Comparison of ENCODE assay signal across 22 cellular contexts in genomic region chr15:34812369-34812768, GRCh38. TPM values are rescaled to one million over a fixed set of nuclear protein-coding genes. Genes with fewer than 3 reads are reported as not detected.
DNase-seq lines count a peak whose midpoint lies in the region; ATAC-seq and TF ChIP-seq lines count a peak whose summit lies in the region.
"Had no signal": no experiment of that assay in that cellular context is flagged by ENCODE, and none has a peak within 500 bp of the region (broad histone marks: within the 10 kb centered on the region; RNA-seq: fewer than 3 reads in every experiment).

No MANE protein-coding gene starts in this region.

- WGBS in mammary epithelial cell (ENCODE audit: low coverage, missing lambda C conversion rate): 88% methylated on average over 1 of the region's 1 CpG
- no CpG with 5 or more reads among the region's 1 CpG for WGBS in mesodermal cell (ENCODE audit: insufficient coverage in 2 of 2), 2 experiments
- WGBS in hepatocyte (ENCODE audit: low lambda C conversion rate, missing lambda C conversion rate): 75% methylated on average over 1 of the region's 1 CpG

- TF ChIP-seq CTCF in HFFc6 (IDR thresholded peaks at IDR 0.05) (no peak), mammary epithelial cell (conservative IDR thresholded peaks at IDR 0.05 in 1 of 2, IDR thresholded peaks at IDR 0.05 in 1 of 2; ENCODE audit: extremely low read depth in 1 of 2, insufficient read depth in 1 of 2, low read depth in 1 of 2, low read length in 2 of 2) (no peak), hepatocyte (IDR thresholded peaks at IDR 0.05; ENCODE audit: poor library complexity) (no peak)

- H3K4me1 ChIP-seq in mammary epithelial cell (ENCODE audit: insufficient read depth, low read length) (peaks cover 10% of the 10 kb centered on the region), mesodermal cell (ENCODE audit: control insufficient read depth, insufficient read depth, low read length, poor library complexity, severe bottlenecking) (peaks cover 58% of the 10 kb centered on the region), hepatocyte (ENCODE audit: insufficient read depth) (peaks cover 4% of the 10 kb centered on the region)
- H3K4me1 ChIP-seq: gastroesophageal sphincter, left lung had no signal

- H3K36me3 Mint-ChIP-seq in HFFc6 (ENCODE audit: low read depth): peaks cover 2% of the 10 kb centered on the region; the same call in 1 of the 2 replicates
- H3K36me3 Mint-ChIP-seq: activated CD8-positive, alpha-beta memory T cell treated with anti-CD3 and anti-CD28 coated beads, Interleukin-2, amount 10 ng/mL, durations not matched to agents 7 days and 5 days; stimulated activated memory B cell treated with anti-CD40 and anti-IgM and Interleukin-4, amounts not matched to agents 10 μg/mL and 1 μg/mL and 100 μg/mL, for 72 hours; type B pancreatic cell had no signal

- H3K4me2 ChIP-seq in mammary epithelial cell (ENCODE audit: insufficient read depth, low read depth, low read length) (no peak overlapping the region), hepatocyte (no peak overlapping the region)
- H3K4me2 ChIP-seq: PC-9 had no signal

- CTCF ChIA-PET in mammary epithelial cell (lab: Charles Lee; ENCODE audit: low non-redundant PET): interaction anchor here (0.5 kb wide), 1 partner anchor 43 kb away, joined by 6 read pairs; no protein-coding TSS in a partner anchor

- in situ Hi-C loops in mammary epithelial cell (cut with MboI; ENCODE audit: low sequenced_read_pairs in 2 of 2): no loop called here

- H2AFZ ChIP-seq in mammary epithelial cell (ENCODE audit: low read depth, low read length) (no peak overlapping the region), hepatocyte (no peak overlapping the region)
- H2AFZ ChIP-seq: PC-9 had no signal

- peaks cover 3% of the 10 kb centered on the region; the same call in 1 of the 2 replicates for H3K9me3 Mint-ChIP-seq in HFFc6
- H3K9me3 Mint-ChIP-seq: activated T-helper 2 cell treated with anti-CD3 and anti-CD28 coated beads, Interferon-gamma antibody, Interleukin-2, Interleukin-4, amounts not matched to agents 10 μg/mL and 5 μg/mL and 100 μg/mL, durations not matched to agents 14 hours and 24 hours and 36 hours; stimulated activated memory B cell treated with anti-CD40 and anti-IgM and Interleukin-4, amounts not matched to agents 10 μg/mL and 1 μg/mL and 100 μg/mL, for 72 hours; type B pancreatic cell had no signal

- H3K9me2 ChIP-seq in hepatocyte (replicated peaks; ENCODE audit: insufficient read depth): no peaks in the 10 kb centered on the region

- H3K4me1 Mint-ChIP-seq in HFFc6 (ENCODE audit: low read depth): peaks cover 91% of the 10 kb centered on the region
- H3K4me1 Mint-ChIP-seq: activated CD8-positive, alpha-beta memory T cell treated with anti-CD3 and anti-CD28 coated beads, Interleukin-2, amount 10 ng/mL, durations not matched to agents 7 days and 5 days; stimulated activated memory B cell treated with anti-CD40 and anti-IgM and Interleukin-4, amounts not matched to agents 10 μg/mL and 1 μg/mL and 100 μg/mL, for 72 hours had no signal

- no peak overlapping the region for H3K9ac ChIP-seq in mammary epithelial cell (ENCODE audit: insufficient read depth, low read length)

- DNase-seq in AG08395 (ENCODE audit: low spot score) (peak; percentile 27), HFFc6 (peak; percentile 33), mammary epithelial cell (peak; percentile 44), NCI-H510A (lab: John Stamatoyannopoulos, UW) (no peak), hepatocyte (ENCODE audit: low spot score) (no peak)
- no peak for DNase-seq in activated CD4-positive, alpha-beta T cell treated with anti-CD3 and anti-CD28 coated beads, Interleukin-2, amount 50 U/mL, for 48 hours
- DNase-seq: activated CD8-positive, alpha-beta memory T cell treated with anti-CD3 and anti-CD28 coated beads, Interleukin-2, amount 10 ng/mL, durations not matched to agents 7 days and 5 days; COR-L47; left lung; NCI-H1436; NCI-H774; occipital lobe; PC-9; stimulated activated CD4-positive, alpha-beta T cell treated with anti-CD3 and anti-CD28 coated beads, Interleukin-15, amount 100 ng/mL, for 24 hours had no signal

- H3K4me3 Mint-ChIP-seq in HFFc6: peak overlapping the region; percentile 59; the same call in 1 of the 2 replicates
- H3K4me3 Mint-ChIP-seq: activated CD8-positive, alpha-beta memory T cell treated with anti-CD3 and anti-CD28 coated beads, Interleukin-2, amount 10 ng/mL, durations not matched to agents 7 days and 5 days; stimulated activated memory B cell treated with anti-CD40 and anti-IgM and Interleukin-4, amounts not matched to agents 10 μg/mL and 1 μg/mL and 100 μg/mL, for 72 hours; type B pancreatic cell had no signal

- H3K36me3 ChIP-seq in mammary epithelial cell (ENCODE audit: insufficient read depth, low read length) (no peaks in the 10 kb centered on the region), mesodermal cell (ENCODE audit: control insufficient read depth, insufficient read depth, low read length) (no peaks in the 10 kb centered on the region), hepatocyte (replicated peaks; ENCODE audit: insufficient read depth, low read depth) (no peaks in the 10 kb centered on the region)
- H3K36me3 ChIP-seq: gastroesophageal sphincter, left lung had no signal

- no peak for ATAC-seq in GM21825 (IDR thresholded peaks at IDR 0.05; ENCODE audit: unreplicated experiment)
- ATAC-seq: activated CD8-positive, alpha-beta memory T cell treated with anti-CD3 and anti-CD28 coated beads, Interleukin-2, amount 10 ng/mL, durations not matched to agents 7 days and 5 days; gastroesophageal sphincter; GM12878; left lung; stimulated activated memory B cell treated with anti-CD40 and anti-IgM and Interleukin-4, amounts not matched to agents 10 μg/mL and 1 μg/mL and 100 μg/mL, for 72 hours had no signal

- BruUV-seq in mammary epithelial cell (replicated peaks; lab: Mats Ljungman, UMichigan): no TSS peak

- H3K27ac Mint-ChIP-seq in HFFc6: peak overlapping the region; percentile 94
- H3K27ac Mint-ChIP-seq: activated CD8-positive, alpha-beta memory T cell treated with anti-CD3 and anti-CD28 coated beads, Interleukin-2, amount 10 ng/mL, durations not matched to agents 7 days and 5 days; activated T-helper 2 cell treated with anti-CD3 and anti-CD28 coated beads, Interferon-gamma antibody, Interleukin-2, Interleukin-4, amounts not matched to agents 10 μg/mL and 5 μg/mL and 100 μg/mL, durations not matched to agents 14 hours and 24 hours and 36 hours; stimulated activated memory B cell treated with anti-CD40 and anti-IgM and Interleukin-4, amounts not matched to agents 10 μg/mL and 1 μg/mL and 100 μg/mL, for 72 hours; type B pancreatic cell had no signal

- H3K4me3 ChIP-seq in mammary epithelial cell (replicated peaks in 1 of 3; ENCODE audit: insufficient read depth in 1 of 3, low read depth in 2 of 3, low read length in 3 of 3) (no peak overlapping the region), mesodermal cell (ENCODE audit: extremely low read depth, insufficient read depth, low read length, poor library complexity, severe bottlenecking) (no peak overlapping the region), hepatocyte (no peak overlapping the region)
- H3K4me3 ChIP-seq: gastroesophageal sphincter, GM12878, left lung, PC-9 had no signal

- H3K9me3 ChIP-seq in mammary epithelial cell (replicated peaks; ENCODE audit: insufficient read depth, low read length) (no peaks in the 10 kb centered on the region), mesodermal cell (ENCODE audit: control insufficient read depth, low read length) (peaks cover 3% of the 10 kb centered on the region), hepatocyte (ENCODE audit: low read depth) (no peaks in the 10 kb centered on the region)
- H3K9me3 ChIP-seq: gastroesophageal sphincter, left lung had no signal

- intact Hi-C loops in mammary epithelial cell (cut with micrococcal nuclease): loop anchor here (5.0 kb wide), 1 partner anchor 35 kb away; no protein-coding TSS in a partner anchor

- no peaks in the 10 kb centered on the region; the same call in 1 of the 2 replicates for H3K27me3 Mint-ChIP-seq in HFFc6 (ENCODE audit: insufficient read depth)
- H3K27me3 Mint-ChIP-seq: type B pancreatic cell had no signal

- dilution Hi-C loops in mammary epithelial cell (cut with HindIII; ENCODE audit: low sequenced_read_pairs): no loop called here

- H3K27ac ChIP-seq in mammary epithelial cell (ENCODE audit: insufficient read depth, low read depth, low read length) (no peak overlapping the region), mesodermal cell (ENCODE audit: low read depth, low read length, severe bottlenecking) (peak overlapping the region; percentile 95), hepatocyte (no peak overlapping the region)
- H3K27ac ChIP-seq: gastroesophageal sphincter, left lung, PC-9 had no signal

- H3K27me3 ChIP-seq in mammary epithelial cell (ENCODE audit: insufficient read depth, low read length): no peaks in the 10 kb centered on the region
- H3K27me3 ChIP-seq in hepatocyte: no peaks in the 10 kb centered on the region
- H3K27me3 ChIP-seq: gastroesophageal sphincter, left lung had no signal

- H4K20me1 ChIP-seq in mammary epithelial cell (ENCODE audit: insufficient read depth, low read length): no peaks in the 10 kb centered on the region
- H4K20me1 ChIP-seq in hepatocyte (ENCODE audit: insufficient read depth, poor library complexity, severe bottlenecking): no peaks in the 10 kb centered on the region

- H3K79me2 ChIP-seq in mammary epithelial cell (ENCODE audit: insufficient read depth, low read length): no peaks in the 10 kb centered on the region
- no peaks in the 10 kb centered on the region for H3K79me2 ChIP-seq in hepatocyte

RNA-seq across cellular contexts. Expression of gene ACTC1, which starts 17.0 kb away (rescaled TPM):
- 10 to 100 TPM in 5 of 6 experiments, 1 to 10 TPM in 1; 4.8 to 30.5 (median 24.7) TPM for total RNA-seq in HFFc6 (2021; fragmentation: NEBNext Ultra II Directional; extraction: Animal tissue kit (Norgen Biotek cat#: 25700))
- total RNA-seq in mammary epithelial cell (not detected), hepatocyte (0.96 and 1.7 TPM in 2 replicates)
- polyA plus RNA-seq in mammary epithelial cell (0.16 TPM), hepatocyte (4.7 and 5.0 TPM in 2 replicates)
- polyA minus RNA-seq in mammary epithelial cell: not detected
- polyA plus RNA-seq in mesodermal cell (2013, experiment 1 of 2): 2,277 TPM
- 2,014 TPM for polyA plus RNA-seq in mesodermal cell (2013, experiment 2 of 2)
- total RNA-seq: activated CD8-positive, alpha-beta memory T cell treated with anti-CD3 and anti-CD28 coated beads, Interleukin-2, amount 10 ng/mL, durations not matched to agents 7 days and 5 days; activated T-helper 2 cell treated with anti-CD3 and anti-CD28 coated beads, Interferon-gamma antibody, Interleukin-2, Interleukin-4, amounts not matched to agents 10 μg/mL and 5 μg/mL and 100 μg/mL, durations not matched to agents 14 hours and 24 hours and 36 hours; GM12878; HT1080; PC-9 had no signal

RNA-seq across cellular contexts. Expression of gene GJD2, which starts 57.6 kb away (rescaled TPM):
- total RNA-seq in HFFc6 (2021; fragmentation: NEBNext Ultra II Directional; extraction: Animal tissue kit (Norgen Biotek cat#: 25700)): not detected
- total RNA-seq in mammary epithelial cell (not detected), hepatocyte (0.07 TPM in 1 of 2 replicates, not detected in the other)
- polyA plus RNA-seq in mammary epithelial cell (not detected), hepatocyte (not detected in 2 replicates)
- polyA minus RNA-seq in mammary epithelial cell: not detected
- 1.5 TPM for polyA plus RNA-seq in mesodermal cell (2013, experiment 1 of 2)
- polyA plus RNA-seq in mesodermal cell (2013, experiment 2 of 2): 0.76 TPM
- total RNA-seq: activated CD8-positive, alpha-beta memory T cell treated with anti-CD3 and anti-CD28 coated beads, Interleukin-2, amount 10 ng/mL, durations not matched to agents 7 days and 5 days; activated T-helper 2 cell treated with anti-CD3 and anti-CD28 coated beads, Interferon-gamma antibody, Interleukin-2, Interleukin-4, amounts not matched to agents 10 μg/mL and 5 μg/mL and 100 μg/mL, durations not matched to agents 14 hours and 24 hours and 36 hours; gastroesophageal sphincter; GM12878; HT1080; left lung; PC-9 had no signal
- polyA plus RNA-seq: GM12878 had no signal

Comparison
In these comparisons a context has a peak if more than half of its experiments do, and no peak if none do; other contexts are left out.
1. DNase-seq: peak in AG08395 (single experiment), HFFc6 (single experiment) and mammary epithelial cell (single experiment); none in activated CD4-positive, alpha-beta T cell treated with anti-CD3 and anti-CD28 coated beads, Interleukin-2, amount 50 U/mL, for 48 hours (0 of 2), NCI-H510A (single experiment) and hepatocyte (single experiment).